ENCODE assay signal across 1 cellular context in genomic region chr22:44686873-44687600, GRCh38.
TF ChIP-seq lines count a peak whose summit lies in the region.

No MANE protein-coding gene starts in this region.

TF ChIP-seq in H1, 55 proteins besides CTCF, POLR2A, EP300 and RAD21 (continued from another document):
- TF ChIP-seq CHD7 (IDR thresholded peaks at IDR 0.05; ENCODE audit: insufficient replicate concordance, low read length): no peak
- TF ChIP-seq CTBP2 (IDR thresholded peaks at IDR 0.05; ENCODE audit: borderline replicate concordance, insufficient read depth, insufficient read length, low read length): no peak
- no peak for TF ChIP-seq KDM5A (IDR thresholded peaks at IDR 0.05; ENCODE audit: low read length)
- no peak for TF ChIP-seq CHD1 (IDR thresholded peaks at IDR 0.05; ENCODE audit: low read depth, low read length)
- TF ChIP-seq ATF3 (IDR thresholded peaks at IDR 0.05; ENCODE audit: insufficient read depth, low read depth, low read length): no peak
- TF ChIP-seq JUND (IDR thresholded peaks at IDR 0.05; ENCODE audit: low read length): no peak
- TF ChIP-seq RNF2 (IDR thresholded peaks at IDR 0.05; ENCODE audit: borderline replicate concordance, low read depth, low read length, missing control alignments, poor library complexity, severe bottlenecking): no peak
- TF ChIP-seq NRF1 (IDR thresholded peaks at IDR 0.05; ENCODE audit: low read depth, low read length): no peak
- TF ChIP-seq HDAC6 (IDR thresholded peaks at IDR 0.05; ENCODE audit: low read depth, low read length): no peak
- no peak for TF ChIP-seq CHD2 (IDR thresholded peaks at IDR 0.05; ENCODE audit: low read length)
- TF ChIP-seq TAF1 (IDR thresholded peaks at IDR 0.05; ENCODE audit: low read depth, low read length): no peak
- no peak for TF ChIP-seq POLR2AphosphoS5 (IDR thresholded peaks at IDR 0.05; ENCODE audit: low read depth, low read length)
- TF ChIP-seq YY1 (IDR thresholded peaks at IDR 0.05; ENCODE audit: low read depth, low read length): no peak
- TF ChIP-seq SP4 (IDR thresholded peaks at IDR 0.05; ENCODE audit: low read length): no peak
- TF ChIP-seq TAF7 (optimal IDR thresholded peaks at IDR 0.05; ENCODE audit: borderline replicate concordance, low read depth, low read length): no peak
- TF ChIP-seq SUZ12 (IDR thresholded peaks at IDR 0.05; ENCODE audit: low read length): no peak
- TF ChIP-seq USF2 (IDR thresholded peaks at IDR 0.05; ENCODE audit: low read length): no peak
